Comparison of ENCODE assay signal across 20 cellular contexts in the genomic region with DNA sequence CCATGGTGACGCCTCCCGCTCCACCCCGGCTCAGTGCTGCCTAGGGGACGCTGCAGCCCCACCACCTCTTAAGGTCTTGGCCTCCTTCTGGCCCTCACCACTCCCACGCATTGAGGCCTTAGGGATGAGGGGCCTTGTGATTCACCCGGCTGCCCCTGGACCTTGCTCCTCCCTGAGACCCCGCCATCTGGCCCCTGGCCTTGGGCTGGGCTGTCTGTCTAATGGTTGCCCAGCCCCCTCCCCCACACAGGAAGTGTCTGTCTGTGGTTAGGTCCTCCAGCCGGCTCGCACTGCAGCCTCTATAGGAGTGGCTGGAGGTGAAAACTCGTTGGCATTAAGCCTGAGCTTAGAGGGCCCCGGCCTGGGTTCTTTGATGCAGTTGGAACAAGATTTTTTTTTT. TPM values are rescaled to one million over a fixed set of nuclear protein-coding genes. Genes with fewer than 3 reads are reported as not detected.
DNase-seq lines count a peak whose midpoint lies in the region; ATAC-seq, FAIRE-seq and TF ChIP-seq lines count a peak whose summit lies in the region.
"Had no signal": no experiment of that assay in that cellular context is flagged by ENCODE, and none has a peak within 500 bp of the region (broad histone marks: within the 10 kb centered on the region; RNA-seq: fewer than 3 reads in every experiment).

No MANE protein-coding gene starts in this region.

- intact Hi-C loops in GM12878 (cut with micrococcal nuclease; ENCODE audit: unreplicated experiment) (no loop called here), lower lobe of right lung (cut with DNase I) (no loop called here)

- RAD21 ChIA-PET in GM12878 (lab: Charles Lee; ENCODE audit: unreplicated experiment), result no interaction called here

- CTCF ChIA-PET in GM12878 (lab: Yijun Ruan, JAX), result no interaction called here

- H3K9me3 ChIP-seq in BLaER1 (peaks cover 85% of the 10 kb centered on the region), GM12878 (replicated peaks; ENCODE audit: control insufficient read depth, insufficient read depth, low read length) (peaks cover 50% of the 10 kb centered on the region), lower lobe of right lung (peaks cover 79% of the 10 kb centered on the region)

- H3K4me1 ChIP-seq in BLaER1 (peaks cover 8% of the 10 kb centered on the region), GM12878 (ENCODE audit: control insufficient read depth, insufficient read depth, low read length) (no peaks in the 10 kb centered on the region), lower lobe of right lung (no peaks in the 10 kb centered on the region)
- H3K4me1 ChIP-seq: BE2C had no signal

- H4K20me1 ChIP-seq in BLaER1 (peaks cover 6% of the 10 kb centered on the region; the same call in 1 of the 2 replicates), GM12878 (ENCODE audit: control insufficient read depth, insufficient read depth) (no peaks in the 10 kb centered on the region)

- 85% methylated on average over 11 of the region's 11 CpGs for WGBS in GM12878 (ENCODE audit: insufficient coverage, insufficient replicate concordance, low lambda C conversion rate, missing lambda C conversion rate)

- no peak for TF ChIP-seq RAD21 in GM12878 (IDR thresholded peaks at IDR 0.05; ENCODE audit: insufficient read depth, low read depth, low read length)

- no peak overlapping the region for H3K27ac ChIP-seq in BLaER1
- H3K27ac ChIP-seq in GM12878 (ENCODE audit: control insufficient read depth, insufficient read depth), result no peak overlapping the region
- H3K27ac ChIP-seq in lower lobe of right lung, result no peak overlapping the region

- TF ChIP-seq CTCF in GM12878 (IDR thresholded peaks at IDR 0.05 in 2 of 3, conservative IDR thresholded peaks at IDR 0.05 in 1 of 3; ENCODE audit: control insufficient read depth in 2 of 3, extremely low read depth in 1 of 3, insufficient read depth in 1 of 3, low read depth in 3 of 3, low read length in 3 of 3) (no peak), lower lobe of right lung (IDR thresholded peaks at IDR 0.05) (no peak)

- no peak for TF ChIP-seq EP300 in GM12878 (IDR thresholded peaks at IDR 0.05; ENCODE audit: borderline replicate concordance in 1 of 2, control insufficient read depth in 1 of 2, low read depth in 2 of 2, low read length in 2 of 2)

- H3K79me2 ChIP-seq in GM12878 (ENCODE audit: control insufficient read depth, insufficient read depth, low read length), result peaks cover 28% of the 10 kb centered on the region

- SMC1A ChIA-PET in GM12878 (lab: Charles Lee; ENCODE audit: uncharacterized antibody, unreplicated experiment), result no interaction called here

- FAIRE-seq in GM12878 (lab: Jason Lieb, UNC), result no peak

- H3K4me3 ChIP-seq in BLaER1 (peak overlapping the region; percentile 36; the same call in 1 of the 2 replicates), GM12878 (no peak overlapping the region), lower lobe of right lung (no peak overlapping the region)

- peak; percentile 59 for TF ChIP-seq POLR2A in GM12878 (IDR thresholded peaks at IDR 0.05; ENCODE audit: low read depth, low read length)

- no peak for ATAC-seq in GM12878
- ATAC-seq in lower lobe of right lung, result no peak
- ATAC-seq in HG02610 (IDR thresholded peaks at IDR 0.05; ENCODE audit: unreplicated experiment), result no peak
- ATAC-seq in HG03469 (IDR thresholded peaks at IDR 0.05; ENCODE audit: unreplicated experiment), result no peak
- no peak for ATAC-seq in GM19395 (IDR thresholded peaks at IDR 0.05; ENCODE audit: unreplicated experiment)
- ATAC-seq: CD8-positive, alpha-beta T cell; Panc1; SK-N-SH treated with all-trans-retinoic acid at 6 μM for 48 hours had no signal

- POLR2A ChIA-PET in GM12878 (lab: Charles Lee), result no interaction called here

- in situ Hi-C loops in GM12878 (cut with MboI), result no loop called here

- peaks cover 82% of the 10 kb centered on the region for H3K36me3 ChIP-seq in BLaER1
- H3K36me3 ChIP-seq in GM12878 (ENCODE audit: control insufficient read depth in 2 of 2, insufficient read depth in 2 of 2, low read length in 1 of 2), result peaks cover 0 to 7% of the 10 kb centered on the region in 2 experiments; a peak in 2 of 4 replicates
- H3K36me3 ChIP-seq in lower lobe of right lung, result no peaks in the 10 kb centered on the region

- no peak overlapping the region for H2AFZ ChIP-seq in GM12878 (ENCODE audit: control insufficient read depth, low read depth, low read length)

- BruUV-seq in GM12878 (replicated peaks; lab: Mats Ljungman, UMichigan), result no TSS peak

- no peak overlapping the region for H3K9ac ChIP-seq in BLaER1
- no peak overlapping the region for H3K9ac ChIP-seq in GM12878 (ENCODE audit: control insufficient read depth, insufficient read depth, low read length)

- DNase-seq in Kasumi-1 (lab: John Stamatoyannopoulos, UW) (peak; percentile 81 to 87), GM12878 (ENCODE audit: low read depth, low spot score) (no peak), lower lobe of right lung (peak; percentile 45), 8988T (no peak)
- DNase-seq: BE2C; CD8-positive, alpha-beta T cell; DND-41; GDM1; GOT3; HFFc6; NCI-H1092; NCI-H1694; NCI-H446; Right ventricle myocardium superior had no signal

- H3K27me3 ChIP-seq in BLaER1 (no peaks in the 10 kb centered on the region), GM12878 (replicated peaks in 1 of 2; ENCODE audit: control insufficient read depth in 2 of 2, insufficient read depth in 2 of 2, low read length in 1 of 2) (no peaks in the 10 kb centered on the region), lower lobe of right lung (ENCODE audit: low read depth) (no peaks in the 10 kb centered on the region)
- H3K27me3 ChIP-seq: BE2C had no signal

- H3K4me2 ChIP-seq in BLaER1, result no peak overlapping the region
- no peak overlapping the region for H3K4me2 ChIP-seq in GM12878 (ENCODE audit: control insufficient read depth, insufficient read depth)

TF ChIP-seq in GM12878, 131 proteins besides CTCF, POLR2A, EP300 and RAD21:
- TF ChIP-seq JUNB (IDR thresholded peaks at IDR 0.05), result no peak
- TF ChIP-seq, protein P1, sequence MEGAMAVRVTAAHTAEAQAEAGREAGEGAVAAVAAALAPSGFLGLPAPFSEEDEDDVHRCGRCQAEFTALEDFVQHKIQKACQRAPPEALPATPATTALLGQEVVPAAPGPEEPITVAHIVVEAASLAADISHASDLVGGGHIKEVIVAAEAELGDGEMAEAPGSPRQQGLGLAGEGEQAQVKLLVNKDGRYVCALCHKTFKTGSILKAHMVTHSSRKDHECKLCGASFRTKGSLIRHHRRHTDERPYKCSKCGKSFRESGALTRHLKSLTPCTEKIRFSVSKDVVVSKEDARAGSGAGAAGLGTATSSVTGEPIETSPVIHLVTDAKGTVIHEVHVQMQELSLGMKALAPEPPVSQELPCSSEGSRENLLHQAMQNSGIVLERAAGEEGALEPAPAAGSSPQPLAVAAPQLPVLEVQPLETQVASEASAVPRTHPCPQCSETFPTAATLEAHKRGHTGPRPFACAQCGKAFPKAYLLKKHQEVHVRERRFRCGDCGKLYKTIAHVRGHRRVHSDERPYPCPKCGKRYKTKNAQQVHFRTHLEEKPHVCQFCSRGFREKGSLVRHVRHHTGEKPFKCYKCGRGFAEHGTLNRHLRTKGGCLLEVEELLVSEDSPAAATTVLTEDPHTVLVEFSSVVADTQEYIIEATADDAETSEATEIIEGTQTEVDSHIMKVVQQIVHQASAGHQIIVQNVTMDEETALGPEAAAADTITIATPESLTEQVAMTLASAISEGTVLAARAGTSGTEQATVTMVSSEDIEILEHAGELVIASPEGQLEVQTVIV (IDR thresholded peaks at IDR 0.05; ENCODE audit: borderline replicate concordance, partially characterized antibody), result no peak
- no peak for TF ChIP-seq SUZ12 (IDR thresholded peaks at IDR 0.05; ENCODE audit: unreplicated experiment)
- no peak for TF ChIP-seq MYB (IDR thresholded peaks at IDR 0.05; ENCODE audit: borderline replicate concordance, low read depth, low read length)

RNA-seq across cellular contexts. Expression of gene MTHFS, which starts 21.5 kb away (rescaled TPM):
- total RNA-seq in GM12878 (2013; cell fraction: nucleolus; rRNA removed), result 18.0 and 20.7 TPM in 2 replicates
- total RNA-seq in GM12878 (2014; rRNA removed) (24.0 and 26.8 TPM in 2 replicates), GM12878 (2014; rRNA removed; fragmentation: Illumina TruSeq; extraction: Trizol) (25.3 and 26.9 TPM in 2 replicates), GM12878 (2021) (35.3 and 38.4 TPM in 2 replicates), lower lobe of right lung (37.4 TPM)
- polyA plus RNA-seq in GM12878 (2011; ENCODE audit: low read depth), result 16.9 TPM
- polyA plus RNA-seq in GM12878 (2011; rRNA removed) (38.4 and 38.5 TPM in 2 replicates), GM12878 (2014; fragmentation: Illumina TruSeq; extraction: Trizol) (22.4 and 28.4 TPM in 2 replicates), GM12878 (2014; fragmentation: Nextera tagmentation; extraction: Ambion mirVana) (10 to 100 TPM; 14.0 to 24.5 TPM), GM12878 (2014; rRNA removed) (44.3 and 49.0 TPM in 2 replicates), GM12878 (2016; fragmentation: Nextera tagmentation; extraction: Ambion mirVana) (10 to 100 TPM; 78.9 to 81.9 TPM)
- 26.7 and 34.1 TPM in 2 replicates for polyA plus RNA-seq in GM12878 (2011; cell fraction: cytosol; rRNA removed)
- polyA plus RNA-seq in GM12878 (2011; cell fraction: nucleus; rRNA removed), result 13.9 and 16.3 TPM in 2 replicates
- 21.6 and 24.8 TPM in 2 replicates for polyA plus RNA-seq in GM12878 (2012)
- polyA minus RNA-seq in GM12878 (2011; rRNA and poly(A)+ RNA removed), result 7.6 and 18.4 TPM in 2 replicates
- polyA minus RNA-seq in GM12878 (2011; cell fraction: cytosol; rRNA and poly(A)+ RNA removed), result 7.5 and 9.8 TPM in 2 replicates
- 9.1 and 10.6 TPM in 2 replicates for polyA minus RNA-seq in GM12878 (2011; cell fraction: nucleus; rRNA and poly(A)+ RNA removed)

RNA-seq across cellular contexts. Expression of gene BCL2A1, which starts 52.7 kb away (rescaled TPM):
- 254 and 257 TPM in 2 replicates for total RNA-seq in GM12878 (2013; cell fraction: nucleolus; rRNA removed)
- total RNA-seq in GM12878 (2014; rRNA removed), result 181 and 223 TPM in 2 replicates
- total RNA-seq in GM12878 (2014; rRNA removed; fragmentation: Illumina TruSeq; extraction: Trizol), result 358 and 373 TPM in 2 replicates
- 183 and 212 TPM in 2 replicates for total RNA-seq in GM12878 (2021)
- 147 TPM for polyA plus RNA-seq in GM12878 (2011; ENCODE audit: low read depth)
- polyA plus RNA-seq in GM12878 (2011; rRNA removed), result 375 and 596 TPM in 2 replicates
- polyA plus RNA-seq in GM12878 (2011; cell fraction: cytosol; rRNA removed), result 165 and 194 TPM in 2 replicates
- 92.5 and 111 TPM in 2 replicates for polyA plus RNA-seq in GM12878 (2011; cell fraction: nucleus; rRNA removed)
- 152 and 177 TPM in 2 replicates for polyA plus RNA-seq in GM12878 (2012)
- polyA plus RNA-seq in GM12878 (2014; fragmentation: Illumina TruSeq; extraction: Trizol), result 374 and 510 TPM in 2 replicates
- polyA plus RNA-seq in GM12878 (2014; fragmentation: Nextera tagmentation; extraction: Ambion mirVana), result 100 to 1,000 TPM; 536 to 570 TPM
- polyA plus RNA-seq in GM12878 (2014; rRNA removed), result 224 and 283 TPM in 2 replicates
- polyA plus RNA-seq in GM12878 (2016; fragmentation: Nextera tagmentation; extraction: Ambion mirVana), result 100 to 1,000 TPM; 190 to 192 TPM
- 130 and 161 TPM in 2 replicates for polyA minus RNA-seq in GM12878 (2011; rRNA and poly(A)+ RNA removed)
- polyA minus RNA-seq in GM12878 (2011; cell fraction: cytosol; rRNA and poly(A)+ RNA removed), result 40.8 and 46.6 TPM in 2 replicates
- 73.5 and 89.2 TPM in 2 replicates for polyA minus RNA-seq in GM12878 (2011; cell fraction: nucleus; rRNA and poly(A)+ RNA removed)
- total RNA-seq in lower lobe of right lung, result 124 TPM

Comparison
In these comparisons a context has a peak if more than half of its experiments do, and no peak if none do; other contexts are left out.
1. DNase-seq: peak in Kasumi-1 (2 of 2) and lower lobe of right lung (single experiment); none in GM12878 (single experiment) and 8988T (single experiment).